ENCODE assay signal across 8 cellular contexts in the genomic region with DNA sequence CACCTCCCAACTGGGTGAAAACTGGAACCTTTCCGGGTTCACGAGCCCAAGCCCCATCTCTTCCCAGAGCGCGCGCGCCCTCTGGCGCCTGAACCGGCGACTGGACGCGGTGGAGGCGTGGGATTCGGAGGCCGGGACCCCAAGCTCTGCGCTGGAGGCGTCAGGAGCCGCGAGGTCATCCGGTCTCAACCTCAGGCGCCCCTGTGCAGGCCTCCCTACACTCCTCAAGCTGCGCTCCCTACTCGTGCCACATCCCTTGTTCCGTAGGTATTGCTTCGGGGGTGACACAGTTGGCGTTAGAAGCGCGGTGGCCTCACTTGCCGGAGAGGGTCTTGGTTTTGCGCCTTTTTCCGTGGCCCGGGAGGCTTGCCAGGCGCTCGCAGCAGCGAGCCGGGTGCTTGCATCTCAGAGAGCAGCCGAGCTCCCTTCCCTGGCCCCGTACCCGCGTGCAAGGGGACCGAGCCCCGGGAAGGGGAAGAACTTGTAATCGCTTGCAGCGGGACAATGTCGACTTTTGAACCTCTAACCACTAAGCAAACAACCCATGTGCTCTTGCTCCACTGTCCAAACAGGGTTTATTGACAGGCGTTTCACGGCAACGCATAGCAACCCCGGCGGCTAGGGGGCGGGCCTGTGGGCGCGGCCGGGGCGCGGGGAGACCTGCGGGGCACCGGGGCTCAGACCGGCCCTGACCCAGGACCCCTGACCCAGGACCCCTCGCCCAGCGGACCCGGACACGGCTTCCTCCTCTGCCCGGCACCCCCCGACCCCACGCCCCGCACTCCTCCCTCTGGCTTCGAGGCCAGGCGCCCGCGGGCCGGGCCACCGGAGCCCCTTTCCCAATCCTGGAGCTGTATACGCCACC. TPM values are rescaled to one million over a fixed set of nuclear protein-coding genes. Genes with fewer than 3 reads are reported as not detected.
DNase-seq lines count a peak whose midpoint lies in the region; ATAC-seq, FAIRE-seq and TF ChIP-seq lines count a peak whose summit lies in the region.

No MANE protein-coding gene starts in this region.

- H3K27ac ChIP-seq in CD8-positive, alpha-beta T cell (ENCODE audit: low read depth, low read length) = no peak overlapping the region
- peak overlapping the region; percentile 14 for H3K27ac ChIP-seq in PC-3 (ENCODE audit: low read length)
- no peak overlapping the region for H3K27ac ChIP-seq in vagina

- H3K27me3 ChIP-seq in CD8-positive, alpha-beta T cell (ENCODE audit: insufficient read depth, low read length) = peaks cover 26% of the 10 kb centered on the region
- H3K27me3 ChIP-seq in PC-3 (ENCODE audit: low read length) (peaks cover 21% of the 10 kb centered on the region), vagina (peaks cover 3% of the 10 kb centered on the region)

- H3K27ac Mint-ChIP-seq in CD8-positive, alpha-beta T cell = no peak overlapping the region

- H3K4me1 ChIP-seq in CD8-positive, alpha-beta T cell (ENCODE audit: insufficient read depth, low read length) = peaks cover 5% of the 10 kb centered on the region
- H3K4me1 ChIP-seq in PC-3 (ENCODE audit: insufficient read depth, low read length) = peaks cover 28% of the 10 kb centered on the region
- peaks cover 16% of the 10 kb centered on the region for H3K4me1 ChIP-seq in vagina

- peak overlapping the region; percentile 67 for H2AFZ ChIP-seq in PC-3 (ENCODE audit: low read length)

- no peaks in the 10 kb centered on the region for H3F3A ChIP-seq in PC-3 (ENCODE audit: low read length, unreplicated experiment)

- no peaks in the 10 kb centered on the region for H3K9me3 ChIP-seq in CD8-positive, alpha-beta T cell (ENCODE audit: low read length)
- H3K9me3 ChIP-seq in PC-3 (ENCODE audit: low read length) = no peaks in the 10 kb centered on the region
- H3K9me3 ChIP-seq in vagina = no peaks in the 10 kb centered on the region

- CTCF ChIA-PET in CD8-positive, alpha-beta T cell (lab: Charles Lee) = interaction anchor here (0.8 kb wide), 1 partner anchor 587 kb away, joined by 3 read pairs; no protein-coding TSS in a partner anchor
- CTCF ChIA-PET in PC-3 (lab: Charles Lee) = no interaction called here

- H3K36me3 ChIP-seq in CD8-positive, alpha-beta T cell (ENCODE audit: insufficient read depth, low read length) = no peaks in the 10 kb centered on the region
- H3K36me3 ChIP-seq in PC-3 (ENCODE audit: low read depth, low read length) (no peaks in the 10 kb centered on the region), vagina (no peaks in the 10 kb centered on the region)

- DNase-seq in CD8-positive, alpha-beta T cell = peak in 1 of 7 experiments; percentile 48
- DNase-seq in H54 (ENCODE audit: insufficient read length, low spot score) (peak; percentile 36), PC-3 (peak; percentile 78), dermis blood vessel endothelial cell (peak; percentile 30), medulla oblongata (ENCODE audit: extremely low spot score) (peak; percentile 7), vagina (ENCODE audit: extremely low spot score in 2 of 2) (peak in 1 of 2 donors; percentile 60), G401 (ENCODE audit: low spot score) (no peak), HPDE6-E6E7 (ENCODE audit: extremely low spot score) (no peak)

- peak overlapping the region; percentile 20 for H3K4me3 ChIP-seq in CD8-positive, alpha-beta T cell (ENCODE audit: low read depth, low read length)
- H3K4me3 ChIP-seq in PC-3 (ENCODE audit: low read length) (peak overlapping the region; percentile 61), vagina (peak overlapping the region; percentile 22 to 42)

- H3K27me3 Mint-ChIP-seq in CD8-positive, alpha-beta T cell (ENCODE audit: low read depth) = peaks cover 68% of the 10 kb centered on the region

- H3K79me2 ChIP-seq in PC-3 (ENCODE audit: low read length) = no peaks in the 10 kb centered on the region

- in situ Hi-C loops in G401 (cut with HindIII; ENCODE audit: low sequenced_read_pairs) = no loop called here

- TF ChIP-seq POLR2A in H54 (IDR thresholded peaks at IDR 0.05; ENCODE audit: low read depth, low read length) (no peak), vagina (IDR thresholded peaks at IDR 0.05) (no peak)

- H3K4me3 Mint-ChIP-seq in CD8-positive, alpha-beta T cell = peak overlapping the region; percentile 37

- no peaks in the 10 kb centered on the region for H3K9me2 ChIP-seq in PC-3 (replicated peaks; ENCODE audit: low read length)

- no peaks in the 10 kb centered on the region for H3K36me3 Mint-ChIP-seq in CD8-positive, alpha-beta T cell

- no peak for FAIRE-seq in H54 (lab: Jason Lieb, UNC)

- no peaks in the 10 kb centered on the region for H3K9me3 Mint-ChIP-seq in CD8-positive, alpha-beta T cell

- no peaks in the 10 kb centered on the region for H4K20me1 ChIP-seq in PC-3 (ENCODE audit: low read length)

- ATAC-seq in CD8-positive, alpha-beta T cell = no peak
- peak; percentile 88 for ATAC-seq in PC-3

- H3K9ac ChIP-seq in PC-3 (ENCODE audit: low read length) = peak overlapping the region; percentile 29; the same call in 1 of the 2 replicates

- peak overlapping the region; percentile 84 for H3K4me2 ChIP-seq in PC-3 (ENCODE audit: low read length)

- H3K4me1 Mint-ChIP-seq in CD8-positive, alpha-beta T cell (ENCODE audit: low read depth) = peaks cover 5% of the 10 kb centered on the region

- intact Hi-C loops in CD8-positive, alpha-beta T cell (cut with DNase I, micrococcal nuclease) = no loop called here
- intact Hi-C loops in PC-3 (cut with micrococcal nuclease) (no loop called here), vagina (cut with DNase I) (no loop called here)

- POLR2A ChIA-PET in CD8-positive, alpha-beta T cell (lab: Charles Lee) = no interaction called here
- POLR2A ChIA-PET in PC-3 (lab: Charles Lee; ENCODE audit: unreplicated experiment) = no interaction called here

- no peak for TF ChIP-seq CTCF in CD8-positive, alpha-beta T cell (IDR thresholded peaks at IDR 0.05)
- TF ChIP-seq CTCF in PC-3 (conservative IDR thresholded peaks at IDR 0.05; ENCODE audit: low read depth, low read length) = peak; percentile 61
- no peak for TF ChIP-seq CTCF in vagina (IDR thresholded peaks at IDR 0.05)

- BruUV-seq in PC-3 (replicated peaks; lab: Mats Ljungman, UMichigan) = no TSS peak

RNA-seq across cellular contexts. Expression of gene CDX2, which starts 8.5 kb away (rescaled TPM):
- not detected for total RNA-seq in CD8-positive, alpha-beta T cell
- total RNA-seq in PC-3 (2014; rRNA removed) (0.62 TPM in 1 of 2 replicates, not detected in the other), dermis blood vessel endothelial cell (not detected in 2 replicates), vagina (not detected)
- 0.37 and 0.41 TPM in 2 replicates for total RNA-seq in G401 (2014; rRNA removed; shearing (Covaris generic))

RNA-seq across cellular contexts. Expression of gene URAD, which starts 27.9 kb away (rescaled TPM):
- not detected for total RNA-seq in CD8-positive, alpha-beta T cell
- total RNA-seq in PC-3 (2014; rRNA removed) (not detected in 2 replicates), dermis blood vessel endothelial cell (not detected in 2 replicates), vagina (not detected)
- total RNA-seq in G401 (2014; rRNA removed; shearing (Covaris generic)) = not detected in 2 replicates

RNA-seq across cellular contexts. Expression of gene PDX1, which starts 40.8 kb away (rescaled TPM):
- not detected for total RNA-seq in CD8-positive, alpha-beta T cell
- total RNA-seq in PC-3 (2014; rRNA removed) = 0.17 TPM in 1 of 2 replicates, not detected in the other
- total RNA-seq in dermis blood vessel endothelial cell = not detected in 2 replicates
- total RNA-seq in vagina = not detected
- total RNA-seq in G401 (2014; rRNA removed; shearing (Covaris generic)) = not detected in 2 replicates

Comparison
In these comparisons a context has a peak if more than half of its experiments do, and no peak if none do; other contexts are left out.
1. DNase-seq: peak in H54 (single experiment), PC-3 (single experiment), dermis blood vessel endothelial cell (single experiment) and medulla oblongata (single experiment); none in G401 (single experiment) and HPDE6-E6E7 (single experiment).
2. Peak in every context shown above with its lines, with median percentiles within 50 percentile points of each other: H3K4me3 ChIP-seq.